In genomic region chr11:14184548-14184947, GRCh38 we compare ENCODE assay signal across 26 cellular contexts.
DNase-seq lines count a peak whose midpoint lies in the region; ATAC-seq and TF ChIP-seq lines count a peak whose summit lies in the region.
"Had no signal": no experiment of that assay in that cellular context is flagged by ENCODE, and none has a peak within 500 bp of the region (broad histone marks: within the 10 kb centered on the region; RNA-seq: fewer than 3 reads in every experiment).

No MANE protein-coding gene starts in this region.

- intact Hi-C loops in Right ventricle myocardium superior (cut with DNase I) = no loop called here
- intact Hi-C loops in cardiac septum (cut with DNase I) = no loop called here

- H3K4me3 ChIP-seq in foreskin fibroblast (ENCODE audit: low read depth in 1 of 2, low read length in 2 of 2) = no peak overlapping the region
- H3K4me3 ChIP-seq: lung, neural progenitor cell, thoracic aorta, uterus had no signal

- DNase-seq in Right ventricle myocardium superior (no peak), cardiac septum (ENCODE audit: low spot score) (no peak), foreskin fibroblast (peak; percentile 48 to 78), kidney tubule cell (ENCODE audit: low spot score) (peak; percentile 88), RPMI8226 (no peak), NCI-H748 treated with DMSO at 0.1 percent for 48 hours (lab: John Stamatoyannopoulos, UW) (no peak)
- DNase-seq: 8988T; activated CD4-positive, alpha-beta T cell treated with anti-CD3 and anti-CD28 coated beads, Interleukin-2, amount 10 ng/mL, durations not matched to agents 24 days and 14 days; activated gamma-delta T cell treated with Interleukin-2 at 50 U/mL for 16 hours; activated T-cell treated with anti-CD3 and anti-CD28 coated beads, Interleukin-2, amount 50 U/mL, for 4 hours; AML-193; brain microvascular endothelial cell; CD4-positive, alpha-beta T cell; foreskin melanocyte; GOT3; HFFc6; hypothalamus; NCI-H510A; stimulated activated CD4-positive, alpha-beta T cell treated with anti-CD3 and anti-CD28 coated beads, Interleukin-15, amount 100 ng/mL, for 24 hours; stimulated activated naive CD4-positive, alpha-beta T cell treated with Interleukin-2 at 50 U/mL for 16 hours; uterus had no signal

- peak; percentile 46 for ATAC-seq in Right ventricle myocardium superior (ENCODE audit: poor library complexity)
- no peak for ATAC-seq in HG03159 (IDR thresholded peaks at IDR 0.05; ENCODE audit: unreplicated experiment)
- no peak for ATAC-seq in GM18498 (IDR thresholded peaks at IDR 0.05; ENCODE audit: unreplicated experiment)
- ATAC-seq: activated T-cell treated with anti-CD3 and anti-CD28 coated beads, Interleukin-2, amount 50 U/mL, for 4 hours had no signal

- TF ChIP-seq CTCF in foreskin fibroblast (IDR thresholded peaks at IDR 0.05; ENCODE audit: low read depth, low read length) = no peak

Comparison
In these comparisons a context has a peak if more than half of its experiments do, and no peak if none do; other contexts are left out.
1. DNase-seq: peak in foreskin fibroblast (2 of 2) and kidney tubule cell (single experiment); none in Right ventricle myocardium superior (single experiment), cardiac septum (single experiment), RPMI8226 (single experiment) and NCI-H748 treated with DMSO at 0.1 percent for 48 hours (single experiment).